13 cellular contexts compared by ENCODE assay signal in genomic region chr18:74229891-74230290, GRCh38.
A peak's percentile ranks its signal among the peaks of the same experiment; 100 is the strongest.
DNase-seq lines count a peak whose midpoint lies in the region; ATAC-seq and TF ChIP-seq lines count a peak whose summit lies in the region.
"Had no signal": no experiment of that assay in that cellular context is flagged by ENCODE, and none has a peak within 500 bp of the region (broad histone marks: within the 10 kb centered on the region; RNA-seq: fewer than 3 reads in every experiment).

No MANE protein-coding gene starts in this region.

- no peaks in the 10 kb centered on the region for H3K9me3 Mint-ChIP-seq in effector memory CD8-positive, alpha-beta T cell
- H3K9me3 Mint-ChIP-seq: CD4-positive, alpha-beta T cell had no signal

- no peak overlapping the region for H4K8ac ChIP-seq in IMR-90 (ENCODE audit: low read depth in 2 of 2, low read length in 2 of 2)

- WGBS in IMR-90 (ENCODE audit: extremely low coverage in 2 of 2, insufficient read length in 1 of 2), 2 experiments = 79% methylated on average over 6 of the region's 10 CpGs; no CpG with 5 or more reads in 1 of the 2 experiments
- WGBS in right lobe of liver (ENCODE audit: insufficient coverage, low coverage, low lambda C conversion rate, missing lambda C conversion rate) = 34% methylated on average over 4 of the region's 10 CpGs
- 93% methylated on average over 10 of the region's 10 CpGs for WGBS in mammary epithelial cell (ENCODE audit: low coverage, missing lambda C conversion rate)

- H3K4me1 ChIP-seq in IMR-90 (ENCODE audit: control insufficient read depth, insufficient read depth, low read length) = peaks cover 2% of the 10 kb centered on the region
- peaks cover 0 to 87% (median 40%) of the 10 kb centered on the region in 4 donors for H3K4me1 ChIP-seq in right lobe of liver
- H3K4me1 ChIP-seq in subcutaneous abdominal adipose tissue (ENCODE audit: control insufficient read depth in 5 of 5, insufficient read depth in 5 of 5, low read length in 5 of 5) = peaks cover 0 to 20% (median 16%) of the 10 kb centered on the region in 5 donors
- no peaks in the 10 kb centered on the region for H3K4me1 ChIP-seq in mammary epithelial cell (ENCODE audit: insufficient read depth, low read length)

- H3K4me2 ChIP-seq in IMR-90 (ENCODE audit: low read depth, low read length) (no peak overlapping the region), mammary epithelial cell (ENCODE audit: insufficient read depth, low read depth, low read length) (no peak overlapping the region)

- H3K27me3 ChIP-seq in IMR-90 (ENCODE audit: control insufficient read depth, insufficient read depth, low read length) (peaks cover 5% of the 10 kb centered on the region), right lobe of liver (no peaks in the 10 kb centered on the region), subcutaneous abdominal adipose tissue (ENCODE audit: control insufficient read depth in 5 of 5, insufficient read depth in 4 of 5, low read length in 5 of 5) (no peaks in the 10 kb centered on the region), mammary epithelial cell (ENCODE audit: insufficient read depth, low read length) (no peaks in the 10 kb centered on the region)

- H3K4me3 Mint-ChIP-seq in effector memory CD8-positive, alpha-beta T cell = no peak overlapping the region
- H3K4me3 Mint-ChIP-seq: B cell; CD4-positive, alpha-beta T cell had no signal

- H3K18ac ChIP-seq in IMR-90 (ENCODE audit: low read depth, low read length) = no peak overlapping the region

- no peak overlapping the region for H2BK120ac ChIP-seq in IMR-90 (ENCODE audit: low read depth, low read length)

- H3K36me3 Mint-ChIP-seq in effector memory CD8-positive, alpha-beta T cell (ENCODE audit: insufficient read depth) = peaks cover 2% of the 10 kb centered on the region

- TF ChIP-seq RAD21 in IMR-90 (IDR thresholded peaks at IDR 0.05; ENCODE audit: low read length) = no peak

- no peak overlapping the region for H3K56ac ChIP-seq in IMR-90 (ENCODE audit: extremely low read depth, insufficient read depth, low read length)

- H4K20me1 ChIP-seq in IMR-90 (ENCODE audit: insufficient read depth, low read length) (no peaks in the 10 kb centered on the region), mammary epithelial cell (ENCODE audit: insufficient read depth, low read length) (no peaks in the 10 kb centered on the region)

- H3K27me3 Mint-ChIP-seq in effector memory CD8-positive, alpha-beta T cell = peaks cover 22 to 46% of the 10 kb centered on the region in 2 donors

- DNase-seq in IMR-90 = no peak
- DNase-seq in islet precursor cell = peak; percentile 40
- DNase-seq in right lobe of liver = peak; percentile 77 to 93 (median 91)
- DNase-seq in mammary epithelial cell = no peak
- no peak for DNase-seq in effector memory CD8-positive, alpha-beta T cell
- DNase-seq in amygdala (lab: John Stamatoyannopoulos, UW) = no peak
- DNase-seq: C1 segment of cervical spinal cord; Calu3; CD4-positive, alpha-beta T cell; DMS 273 treated with DMSO at 0.1 percent for 48 hours; H7 had no signal

- TF ChIP-seq CTCF in IMR-90 (conservative IDR thresholded peaks at IDR 0.05; ENCODE audit: low read depth, low read length) = no peak
- no peak for TF ChIP-seq CTCF in right lobe of liver (IDR thresholded peaks at IDR 0.05)
- TF ChIP-seq CTCF in mammary epithelial cell (conservative IDR thresholded peaks at IDR 0.05 in 1 of 2, IDR thresholded peaks at IDR 0.05 in 1 of 2; ENCODE audit: extremely low read depth in 1 of 2, insufficient read depth in 1 of 2, low read depth in 1 of 2, low read length in 2 of 2) = no peak

- H4K91ac ChIP-seq in IMR-90 (ENCODE audit: insufficient read depth, low read depth, low read length) = no peak overlapping the region

- H2BK15ac ChIP-seq in IMR-90 (ENCODE audit: low read depth, low read length) = no peak overlapping the region

- H3K9me1 ChIP-seq in IMR-90 (ENCODE audit: insufficient read depth, low read length) = no peaks in the 10 kb centered on the region; the same call in 1 of the 2 replicates

- BruUV-seq in IMR-90 (replicated peaks; lab: Mats Ljungman, UMichigan) (no TSS peak), mammary epithelial cell (replicated peaks; lab: Mats Ljungman, UMichigan) (no TSS peak)

- CTCF ChIA-PET in IMR-90 (lab: Yijun Ruan, JAX) (no interaction called here), mammary epithelial cell (lab: Charles Lee; ENCODE audit: low non-redundant PET) (no interaction called here)

- no peak overlapping the region for H2AK5ac ChIP-seq in IMR-90 (ENCODE audit: low read depth, low read length)

- no peaks in the 10 kb centered on the region for H3K36me3 ChIP-seq in IMR-90 (ENCODE audit: control insufficient read depth, insufficient read depth, low read length)
- H3K36me3 ChIP-seq in right lobe of liver = no peaks in the 10 kb centered on the region
- no peaks in the 10 kb centered on the region for H3K36me3 ChIP-seq in subcutaneous abdominal adipose tissue (ENCODE audit: control insufficient read depth in 5 of 5, insufficient read depth in 5 of 5, low read length in 5 of 5)
- H3K36me3 ChIP-seq in mammary epithelial cell (ENCODE audit: insufficient read depth, low read length) = no peaks in the 10 kb centered on the region

- POLR2A ChIA-PET in IMR-90 (lab: Charles Lee; ENCODE audit: unreplicated experiment) = no interaction called here

- H2AFZ ChIP-seq in IMR-90 (replicated peaks; ENCODE audit: low read length, poor library complexity) = peak overlapping the region; percentile 69
- H2AFZ ChIP-seq in mammary epithelial cell (ENCODE audit: low read depth, low read length) = no peak overlapping the region

- intact Hi-C loops in IMR-90 (cut with micrococcal nuclease) (no loop called here), right lobe of liver (cut with DNase I) (no loop called here), mammary epithelial cell (cut with micrococcal nuclease) (no loop called here)

- H3K9ac ChIP-seq in IMR-90 (ENCODE audit: low read depth, low read length) (no peak overlapping the region), subcutaneous abdominal adipose tissue (ENCODE audit: low read length in 5 of 5) (no peak overlapping the region), mammary epithelial cell (ENCODE audit: insufficient read depth, low read length) (no peak overlapping the region)

- H3K4me1 Mint-ChIP-seq in effector memory CD8-positive, alpha-beta T cell (ENCODE audit: low read depth in 2 of 2) = peaks cover 0 to 2% of the 10 kb centered on the region in 2 donors

- ATAC-seq in IMR-90 (ENCODE audit: low read depth) (no peak), right lobe of liver (peak; percentile 19 to 58 (median 42))
- no peak for ATAC-seq in effector memory CD8-positive, alpha-beta T cell (replicated peaks)

- no peak overlapping the region for H2BK5ac ChIP-seq in IMR-90 (ENCODE audit: low read depth, low read length, poor library complexity, severe bottlenecking)

- no peaks in the 10 kb centered on the region for H3K9me3 ChIP-seq in IMR-90 (ENCODE audit: control insufficient read depth, insufficient read depth, low read length)
- no peaks in the 10 kb centered on the region for H3K9me3 ChIP-seq in right lobe of liver
- no peaks in the 10 kb centered on the region for H3K9me3 ChIP-seq in subcutaneous abdominal adipose tissue (ENCODE audit: control insufficient read depth in 5 of 5, low read length in 5 of 5)
- H3K9me3 ChIP-seq in mammary epithelial cell (replicated peaks; ENCODE audit: insufficient read depth, low read length) = no peaks in the 10 kb centered on the region

- no peaks in the 10 kb centered on the region for H3K79me1 ChIP-seq in IMR-90 (ENCODE audit: low read depth in 1 of 2, low read length in 2 of 2)

- TF ChIP-seq POLR2A in IMR-90 (IDR thresholded peaks at IDR 0.05; ENCODE audit: low read depth, low read length) = no peak
- TF ChIP-seq POLR2A in right lobe of liver (IDR thresholded peaks at IDR 0.05) = peak; percentile 41

- H3K79me2 ChIP-seq in mammary epithelial cell (ENCODE audit: insufficient read depth, low read length) = no peaks in the 10 kb centered on the region

- H3K27ac ChIP-seq in IMR-90 (ENCODE audit: insufficient read depth, low read length) (no peak overlapping the region), right lobe of liver (peak overlapping the region; percentile 79 to 98 (median 89)), subcutaneous abdominal adipose tissue (ENCODE audit: low read depth, low read length) (peak overlapping the region; percentile 58), mammary epithelial cell (ENCODE audit: insufficient read depth, low read depth, low read length) (no peak overlapping the region)

- no peak overlapping the region for H2AK9ac ChIP-seq in IMR-90 (replicated peaks; ENCODE audit: low read depth, low read length, poor library complexity)

- no peak overlapping the region for H4K5ac ChIP-seq in IMR-90 (ENCODE audit: low read depth, low read length)

- H3K23ac ChIP-seq in IMR-90 (ENCODE audit: low read depth, low read length) = no peak overlapping the region

- no peak overlapping the region for H2BK20ac ChIP-seq in IMR-90 (ENCODE audit: low read depth, low read length)

- H3K4ac ChIP-seq in IMR-90 (ENCODE audit: low read depth, low read length) = no peak overlapping the region

- in situ Hi-C loops in IMR-90 (cut with MboI; ENCODE audit: low sequenced_read_pairs) = no loop called here
- in situ Hi-C loops in mammary epithelial cell (cut with MboI; ENCODE audit: low sequenced_read_pairs in 2 of 2) = no loop called here

- H3K14ac ChIP-seq in IMR-90 (replicated peaks; ENCODE audit: low read depth, low read length) = no peak overlapping the region

- no peak overlapping the region for H3K27ac Mint-ChIP-seq in effector memory CD8-positive, alpha-beta T cell
- H3K27ac Mint-ChIP-seq: B cell; CD4-positive, alpha-beta T cell had no signal

- H3K4me3 ChIP-seq in IMR-90 (ENCODE audit: insufficient read depth, low read depth, low read length) = no peak overlapping the region
- peak overlapping the region in 2 of 3 donors; percentile 14 for H3K4me3 ChIP-seq in right lobe of liver
- peak overlapping the region in 1 of 5 donors; percentile 4 for H3K4me3 ChIP-seq in subcutaneous abdominal adipose tissue (ENCODE audit: low read depth in 1 of 5, low read length in 5 of 5)
- no peak overlapping the region for H3K4me3 ChIP-seq in mammary epithelial cell (replicated peaks in 1 of 3; ENCODE audit: insufficient read depth in 1 of 3, low read depth in 2 of 3, low read length in 3 of 3)

- dilution Hi-C loops in IMR-90 (cut with HindIII; ENCODE audit: low sequenced_read_pairs, unreplicated experiment) (no loop called here), mammary epithelial cell (cut with HindIII; ENCODE audit: low sequenced_read_pairs) (no loop called here)

TF ChIP-seq in IMR-90, 13 proteins besides CTCF, POLR2A, EP300 and RAD21:
- no peak for TF ChIP-seq USF2 (IDR thresholded peaks at IDR 0.05; ENCODE audit: low read depth, low read length)
TF ChIP-seq in IMR-90: peak in this region for 0.

Comparison
In these comparisons a context has a peak if more than half of its experiments do, and no peak if none do; other contexts are left out.
1. ATAC-seq: peak in right lobe of liver (4 of 4); none in IMR-90 (single experiment) and effector memory CD8-positive, alpha-beta T cell (single experiment).
2. DNase-seq: peak in islet precursor cell (single experiment) and right lobe of liver (3 of 3); none in IMR-90 (single experiment), mammary epithelial cell (single experiment), effector memory CD8-positive, alpha-beta T cell (0 of 3) and amygdala (0 of 56).
3. H3K27ac ChIP-seq: peak in right lobe of liver (3 of 3) and subcutaneous abdominal adipose tissue (single experiment); none in IMR-90 (single experiment) and mammary epithelial cell (single experiment).
4. H3K4me3 ChIP-seq: peak in right lobe of liver (2 of 3); none in IMR-90 (single experiment) and mammary epithelial cell (0 of 3).